ENCODE assay signal across 20 cellular contexts in genomic region chr6:15631380-15631913, GRCh38.
"Had no signal": no experiment of that assay in that cellular context is flagged by ENCODE, and none has a peak within 500 bp of the region (broad histone marks: within the 10 kb centered on the region; RNA-seq: fewer than 3 reads in every experiment).

No MANE protein-coding gene starts in this region.

- H3K4me3 Mint-ChIP-seq: naive B cell; nephron; stimulated activated effector memory CD8-positive, alpha-beta T cell treated with anti-CD3 and anti-CD28 coated beads, Interleukin-12 subunit alpha, Interleukin-12 subunit beta, amount 100 ng/mL, for 72 hours; type B pancreatic cell had no signal

- ATAC-seq: gastrocnemius medialis; heart right ventricle; left ventricle myocardium superior; stimulated activated effector memory CD8-positive, alpha-beta T cell treated with anti-CD3 and anti-CD28 coated beads, Interleukin-12 subunit alpha, Interleukin-12 subunit beta, amount 100 ng/mL, for 72 hours had no signal

- H3K27ac ChIP-seq: epithelial cell of prostate, esophagus muscularis mucosa, gastrocnemius medialis, heart right ventricle, neutrophil, right atrium auricular region, stomach had no signal

- H3K9me3 ChIP-seq: esophagus muscularis mucosa, gastrocnemius medialis, heart right ventricle, neutrophil, right atrium auricular region, stomach had no signal

- H3K4me1 ChIP-seq: gastrocnemius medialis had no signal

- H3K4me3 ChIP-seq: esophagus muscularis mucosa, gastrocnemius medialis, heart right ventricle, right atrium auricular region, smooth muscle cell, stomach had no signal

- H3K27me3 ChIP-seq: esophagus muscularis mucosa, gastrocnemius medialis, heart right ventricle, neutrophil, right atrium auricular region, stomach had no signal

- H3K36me3 ChIP-seq: gastrocnemius medialis, neutrophil, right atrium auricular region had no signal

- H3K4me2 ChIP-seq: smooth muscle cell had no signal

- FAIRE-seq: urothelium cell line had no signal

- H3K27ac Mint-ChIP-seq: nephron; stimulated activated effector memory CD8-positive, alpha-beta T cell treated with anti-CD3 and anti-CD28 coated beads, Interleukin-12 subunit alpha, Interleukin-12 subunit beta, amount 100 ng/mL, for 72 hours; type B pancreatic cell had no signal

- DNase-seq: effector memory CD4-positive, alpha-beta T cell; gastrocnemius medialis; heart right ventricle; islet precursor cell; left ventricle myocardium superior; mesendoderm; naive B cell; posterior cingulate gyrus; stimulated activated CD4-positive, alpha-beta T cell treated with anti-CD3 and anti-CD28 coated beads, Interleukin-2, amount 100 ng/mL, for 48 hours; stomach; substantia nigra had no signal

- H3K27me3 Mint-ChIP-seq: naive B cell, type B pancreatic cell had no signal

- H3K9me3 Mint-ChIP-seq: naive B cell; nephron; stimulated activated effector memory CD8-positive, alpha-beta T cell treated with anti-CD3 and anti-CD28 coated beads, Interleukin-12 subunit alpha, Interleukin-12 subunit beta, amount 100 ng/mL, for 72 hours; type B pancreatic cell had no signal
